ENCODE assay signal across 8 cellular contexts in genomic region chr19:19900574-19901444, GRCh38. TPM values are rescaled to one million over a fixed set of nuclear protein-coding genes. Genes with fewer than 3 reads are reported as not detected.
A peak's percentile ranks its signal among the peaks of the same experiment; 100 is the strongest.
DNase-seq lines count a peak whose midpoint lies in the region; ATAC-seq, FAIRE-seq and TF ChIP-seq lines count a peak whose summit lies in the region.

TSS of gene ZNF93 (plus strand) at chr19:19900946. CDS start at chr19:19901089, 143 bp downstream.

- H3K4me3 ChIP-seq in Caco-2 (ENCODE audit: low read depth, low read length) (peak within 1 kb of the TSS; percentile 64), fibroblast of the aortic adventitia (ENCODE audit: low read depth, low read length) (peak within 1 kb of the TSS; percentile 78)

- peaks cover 39% of the 10 kb centered on the region for H3K9me3 Mint-ChIP-seq in Caco-2 (ENCODE audit: unreplicated experiment)
- peaks cover 19% of the 10 kb centered on the region for H3K9me3 Mint-ChIP-seq in natural killer cell treated with Interleukin-12 subunit alpha and Interleukin-12 subunit beta and Interleukin-15 and Interleukin-18, amount 100 ng/mL, for 72 hours

- H3K36me3 ChIP-seq in Caco-2 (ENCODE audit: control insufficient read depth, insufficient read depth, low read length), result 0 out of 2 replicates have a peak, but pooled peaks cover 1% of the 10 kb centered on the region

- CTCF ChIA-PET in Caco-2 (lab: Charles Lee), result interaction anchor here (1.0 kb wide), 1 partner anchor 35 kb away, joined by 4 read pairs; the partner anchor contains the start of gene ZNF253

- H3K27me3 ChIP-seq in Caco-2 (replicated peaks; ENCODE audit: control insufficient read depth, insufficient read depth, low read length), result no peaks in the 10 kb centered on the region

- H3K27me3 Mint-ChIP-seq in Caco-2 (ENCODE audit: insufficient read depth, unreplicated experiment), result no peaks in the 10 kb centered on the region
- H3K27me3 Mint-ChIP-seq in natural killer cell treated with Interleukin-12 subunit alpha and Interleukin-12 subunit beta and Interleukin-15 and Interleukin-18, amount 100 ng/mL, for 72 hours, result no peaks in the 10 kb centered on the region

- ATAC-seq in GM21390 (IDR thresholded peaks at IDR 0.05; ENCODE audit: unreplicated experiment), result peak; percentile 95
- peak; percentile 98 for ATAC-seq in natural killer cell treated with Interleukin-12 subunit alpha and Interleukin-12 subunit beta and Interleukin-15 and Interleukin-18, amount 100 ng/mL, for 72 hours

- H3K4me1 Mint-ChIP-seq in Caco-2 (ENCODE audit: low read depth, unreplicated experiment), result no peaks in the 10 kb centered on the region
- H3K4me1 Mint-ChIP-seq in natural killer cell treated with Interleukin-12 subunit alpha and Interleukin-12 subunit beta and Interleukin-15 and Interleukin-18, amount 100 ng/mL, for 72 hours (ENCODE audit: low read depth in 2 of 2), result peaks cover 19% of the 10 kb centered on the region in 2 donors

- H3K36me3 Mint-ChIP-seq in Caco-2 (ENCODE audit: insufficient read depth, unreplicated experiment), result peaks cover 44% of the 10 kb centered on the region
- peaks cover 44% of the 10 kb centered on the region for H3K36me3 Mint-ChIP-seq in natural killer cell treated with Interleukin-12 subunit alpha and Interleukin-12 subunit beta and Interleukin-15 and Interleukin-18, amount 100 ng/mL, for 72 hours

- POLR2A ChIA-PET in Caco-2 (lab: Charles Lee), result interaction anchor here (0.6 to 1.4 kb wide), 7 partner anchors 13 to 1120 kb away, joined by 3 to 15 read pairs (median 4); partner anchors contain the start of genes ZNF253, ZNF430 and ZNF506

- peaks cover 15% of the 10 kb centered on the region for H3K9me3 ChIP-seq in Caco-2

- H3K4me3 Mint-ChIP-seq in Caco-2 (ENCODE audit: unreplicated experiment), result peak within 1 kb of the TSS; percentile 98
- H3K4me3 Mint-ChIP-seq in natural killer cell treated with Interleukin-12 subunit alpha and Interleukin-12 subunit beta and Interleukin-15 and Interleukin-18, amount 100 ng/mL, for 72 hours, result peak within 1 kb of the TSS; percentile 93

- DNase-seq in Caco-2 (peak; percentile 94 to 96), HuH-7 (ENCODE audit: low spot score) (peak; percentile 67), RCC 7860 (ENCODE audit: low spot score) (peak; percentile 91), activated gamma-delta T cell (lab: John Stamatoyannopoulos, UW) (peak; percentile 25), fibroblast of the aortic adventitia (ENCODE audit: low read depth) (peak; percentile 94)
- DNase-seq in natural killer cell treated with Interleukin-12 subunit alpha and Interleukin-12 subunit beta and Interleukin-15 and Interleukin-18, amount 100 ng/mL, for 72 hours (ENCODE audit: low spot score), result peak; percentile 94
- DNase-seq in stimulated activated naive CD4-positive, alpha-beta T cell (lab: John Stamatoyannopoulos, UW), result peak; percentile 78 to 93 (median 89)

- H3K4me1 ChIP-seq in Caco-2, result peaks cover 5% of the 10 kb centered on the region; the same call in 1 of the 2 replicates

- peak within 1 kb of the TSS; percentile 97 for H3K27ac Mint-ChIP-seq in Caco-2 (ENCODE audit: unreplicated experiment)
- H3K27ac Mint-ChIP-seq in natural killer cell treated with Interleukin-12 subunit alpha and Interleukin-12 subunit beta and Interleukin-15 and Interleukin-18, amount 100 ng/mL, for 72 hours, result peak within 1 kb of the TSS; percentile 73 to 74

- no peak for TF ChIP-seq CTCF in Caco-2 (IDR thresholded peaks at IDR 0.05; ENCODE audit: insufficient read depth in 1 of 2, low read depth in 1 of 2, low read length in 1 of 2, severe bottlenecking in 1 of 2, unreplicated experiment in 1 of 2)
- no peak for TF ChIP-seq CTCF in fibroblast of the aortic adventitia (IDR thresholded peaks at IDR 0.05; ENCODE audit: insufficient read depth, low read length)

- intact Hi-C loops in Caco-2 (cut with micrococcal nuclease; ENCODE audit: unreplicated experiment), result loop anchor here (1.0 to 2.0 kb wide), 2 partner anchors 36 to 124 kb away; partner anchors contain the start of gene ZNF253

- BruUV-seq in Caco-2 (replicated peaks; lab: Mats Ljungman, UMichigan), result TSS peak; percentile 44

- FAIRE-seq in RCC 7860 (lab: Jason Lieb, UNC), result peak; percentile 88

RNA-seq across cellular contexts. Expression of gene ZNF93, which starts in this region (rescaled TPM):
- total RNA-seq in Caco-2 (2022) (6.3 and 7.5 TPM in 2 replicates), fibroblast of the aortic adventitia (ENCODE audit: low replicate concordance) (2.0 and 10.0 TPM in 2 replicates)
- 1 to 10 TPM; 5.2 to 9.3 TPM for total RNA-seq in natural killer cell treated with Interleukin-12 subunit alpha and Interleukin-12 subunit beta and Interleukin-15 and Interleukin-18, amount 100 ng/mL, for 72 hours

Comparison
In these comparisons a context has a peak if more than half of its experiments do, and no peak if none do; other contexts are left out.
1. Peak in every context shown above with its lines: DNase-seq, ATAC-seq and H3K4me3 ChIP-seq.
2. DNase-seq: peak in every context shown above with its lines; median percentile 95 in Caco-2; 94 in fibroblast of the aortic adventitia; 94 in natural killer cell treated with Interleukin-12 subunit alpha and Interleukin-12 subunit beta and Interleukin-15 and Interleukin-18, amount 100 ng/mL, for 72 hours; 91 in RCC 7860; 89 in stimulated activated naive CD4-positive, alpha-beta T cell; 67 in HuH-7; 25 in activated gamma-delta T cell.